In the genomic region with DNA sequence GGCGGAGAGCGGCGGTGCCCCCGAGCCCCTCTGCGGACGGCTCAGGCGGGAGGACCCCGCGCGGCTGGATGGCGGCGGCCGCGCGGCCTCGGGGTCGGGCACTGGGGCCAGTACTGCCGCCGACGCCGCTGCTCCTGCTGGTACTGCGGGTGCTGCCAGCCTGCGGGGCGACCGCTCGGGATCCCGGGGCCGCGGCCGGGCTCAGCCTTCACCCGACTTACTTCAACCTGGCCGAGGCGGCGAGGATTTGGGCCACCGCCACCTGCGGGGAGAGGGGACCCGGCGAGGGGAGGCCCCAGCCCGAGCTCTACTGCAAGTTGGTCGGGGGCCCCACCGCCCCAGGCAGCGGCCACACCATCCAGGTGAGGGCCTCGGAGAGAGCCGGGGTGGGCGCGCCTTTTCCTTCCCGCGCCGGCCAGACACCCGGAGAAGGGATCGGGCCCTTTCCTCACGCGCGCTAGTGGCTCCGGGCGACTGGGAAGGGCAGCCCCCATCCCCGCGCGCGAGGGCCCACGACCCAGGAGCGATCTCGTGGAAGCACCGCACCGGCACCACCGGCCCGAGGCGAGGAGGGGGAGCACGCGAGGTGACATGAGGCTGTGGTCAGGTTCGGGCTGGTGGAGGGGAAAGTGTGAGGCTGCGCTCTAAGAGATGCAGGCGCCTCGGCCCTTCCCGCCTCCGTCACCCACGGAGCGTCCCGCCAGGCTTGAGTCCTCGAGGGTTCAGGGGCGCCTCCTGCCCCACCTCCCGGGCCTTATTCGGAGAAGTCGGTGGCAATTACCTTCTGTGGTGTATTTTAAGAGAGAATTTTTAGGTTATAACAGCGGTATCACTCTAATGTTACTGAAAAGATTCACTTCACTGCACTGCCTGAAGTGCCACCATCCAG, we compare ENCODE assay signal across 8 cellular contexts. TPM values are rescaled to one million over a fixed set of nuclear protein-coding genes. Genes with fewer than 3 reads are reported as not detected.
DNase-seq lines count a peak whose midpoint lies in the region; ATAC-seq and TF ChIP-seq lines count a peak whose summit lies in the region.

No MANE protein-coding gene starts in this region.

- H3K4ac ChIP-seq in mesenchymal stem cell (ENCODE audit: low read depth in 1 of 2, low read length in 2 of 2), result no peak overlapping the region

- intact Hi-C loops in colonic mucosa (cut with DNase I) (no loop called here), tibial artery (cut with DNase I; ENCODE audit: low total_unique reads) (loop anchor here (10.0 kb wide), 1 partner anchor 65 kb away; no protein-coding TSS in a partner anchor)

- no peak for TF ChIP-seq CTCF in colonic mucosa (IDR thresholded peaks at IDR 0.05)
- TF ChIP-seq CTCF in tibial artery (IDR thresholded peaks at IDR 0.05), result no peak

- H3K36me3 ChIP-seq in NT2/D1 (ENCODE audit: insufficient read depth, insufficient read length, low read length) (no peaks in the 10 kb centered on the region), colonic mucosa (no peaks in the 10 kb centered on the region), mesenchymal stem cell (ENCODE audit: control insufficient read depth in 1 of 2, insufficient read depth in 2 of 2, low read depth in 1 of 2, low read length in 2 of 2) (no peaks in the 10 kb centered on the region), tibial artery (no peaks in the 10 kb centered on the region)

- H3K4me1 ChIP-seq in NT2/D1 (ENCODE audit: insufficient read depth, insufficient read length) (no peaks in the 10 kb centered on the region), colonic mucosa (peaks cover 8% of the 10 kb centered on the region), mesenchymal stem cell (ENCODE audit: control insufficient read depth, insufficient read depth, low read depth, low read length) (peaks cover 18% of the 10 kb centered on the region), tibial artery (peaks cover 0 to 21% (median 14%) of the 10 kb centered on the region in 4 donors)

- H3K9me3 ChIP-seq in NT2/D1 (ENCODE audit: insufficient read depth, low read length) (no peaks in the 10 kb centered on the region), colonic mucosa (no peaks in the 10 kb centered on the region), mesenchymal stem cell (ENCODE audit: control insufficient read depth, low read length) (no peaks in the 10 kb centered on the region), tibial artery (no peaks in the 10 kb centered on the region)

- H3K27ac ChIP-seq in colonic mucosa, result no peak overlapping the region
- no peak overlapping the region for H3K27ac ChIP-seq in mesenchymal stem cell (ENCODE audit: low read length, poor library complexity, severe bottlenecking)
- peak overlapping the region; percentile 27 to 57 for H3K27ac ChIP-seq in tibial artery

- WGBS in mesenchymal stem cell, result 3% methylated on average over 69 of the region's 85 CpGs

- no peak overlapping the region for H4K8ac ChIP-seq in mesenchymal stem cell (ENCODE audit: low read length)

- H3K79me1 ChIP-seq in mesenchymal stem cell (replicated peaks; ENCODE audit: low read length, poor library complexity, severe bottlenecking), result no peaks in the 10 kb centered on the region

- no peak overlapping the region for H2AK5ac ChIP-seq in mesenchymal stem cell (ENCODE audit: low read length, severe bottlenecking)

- no peak overlapping the region for H3K14ac ChIP-seq in mesenchymal stem cell (ENCODE audit: low read length in 2 of 2)

- no peak overlapping the region for H2BK5ac ChIP-seq in mesenchymal stem cell (ENCODE audit: low read depth, low read length, poor library complexity, severe bottlenecking)

- H3K27me3 ChIP-seq in NT2/D1 (ENCODE audit: insufficient read depth, insufficient read length) (peaks cover 41% of the 10 kb centered on the region), colonic mucosa (peaks cover 18% of the 10 kb centered on the region), mesenchymal stem cell (ENCODE audit: control insufficient read depth in 1 of 2, insufficient read depth in 1 of 2, low read length in 2 of 2) (peaks cover 3 to 5% of the 10 kb centered on the region in 2 experiments), tibial artery (peaks cover 0 to 9% of the 10 kb centered on the region in 2 donors)

- H2BK120ac ChIP-seq in mesenchymal stem cell (ENCODE audit: low read depth, low read length), result no peak overlapping the region

- peak overlapping the region in 1 of 2 experiments; percentile 98 for H3K23ac ChIP-seq in mesenchymal stem cell (ENCODE audit: low read length in 2 of 2)

- peak overlapping the region; percentile 98 for H3K4me2 ChIP-seq in mesenchymal stem cell (ENCODE audit: low read length, poor library complexity, severe bottlenecking)

- H3K9ac ChIP-seq in NT2/D1 (ENCODE audit: insufficient read length, low read depth) (peak overlapping the region; percentile 64), colonic mucosa (ENCODE audit: low read depth in 2 of 2, low read length in 2 of 2) (peak overlapping the region; percentile 26 to 73), mesenchymal stem cell (ENCODE audit: low read length) (peak overlapping the region; percentile 63)

- no peak overlapping the region for H2AFZ ChIP-seq in mesenchymal stem cell (ENCODE audit: low read depth, low read length)

- ATAC-seq in GM18511 (IDR thresholded peaks at IDR 0.05; ENCODE audit: unreplicated experiment) (peak; percentile 51), GM21723 (IDR thresholded peaks at IDR 0.05; ENCODE audit: unreplicated experiment) (no peak), HG03175 (IDR thresholded peaks at IDR 0.05; ENCODE audit: unreplicated experiment) (no peak)

- H2BK12ac ChIP-seq in mesenchymal stem cell (ENCODE audit: low read length in 2 of 2), result no peak overlapping the region

- H4K91ac ChIP-seq in mesenchymal stem cell (ENCODE audit: low read length), result no peak overlapping the region

- H2BK15ac ChIP-seq in mesenchymal stem cell (ENCODE audit: low read depth, poor library complexity, severe bottlenecking), result no peak overlapping the region

- no peak overlapping the region for H3K18ac ChIP-seq in mesenchymal stem cell (ENCODE audit: low read depth in 1 of 2, low read length in 2 of 2)

- H3K4me3 ChIP-seq in NT2/D1 (ENCODE audit: insufficient read length, low read depth) (peak overlapping the region; percentile 42), colonic mucosa (peak overlapping the region; percentile 57), mesenchymal stem cell (ENCODE audit: insufficient read depth in 1 of 2, low read depth in 1 of 2, low read length in 2 of 2) (peak overlapping the region; percentile 68 to 76), tibial artery (peak overlapping the region; percentile 55 to 58)

- DNase-seq in NT2/D1 (ENCODE audit: low read depth, low spot score) (no peak), colonic mucosa (peak; percentile 24), mesenchymal stem cell (no peak), tibial artery (peak in 1 of 2 donors; percentile 66), NCI-H187 (lab: John Stamatoyannopoulos, UW) (no peak)

RNA-seq across cellular contexts. Expression of a gene that starts 0.6 kb away (rescaled TPM):
- total RNA-seq in colonic mucosa, result 10 to 100 TPM; 31.9 to 41.3 TPM
- polyA plus RNA-seq in mesenchymal stem cell (2013, experiment 1 of 2), result 0.23 TPM
- 0.15 TPM for polyA plus RNA-seq in mesenchymal stem cell (2013, experiment 2 of 2)

RNA-seq across cellular contexts. Expression of a gene that starts 27.1 kb away (rescaled TPM):
- total RNA-seq in colonic mucosa, result 1 to 10 TPM; 1.0 to 1.1 TPM
- polyA plus RNA-seq in mesenchymal stem cell (2013, experiment 1 of 2), result 0.11 TPM
- 0.07 TPM for polyA plus RNA-seq in mesenchymal stem cell (2013, experiment 2 of 2)

Comparison
In these comparisons a context has a peak if more than half of its experiments do, and no peak if none do; other contexts are left out.
1. H3K27ac ChIP-seq: peak in tibial artery (2 of 2); none in colonic mucosa (single experiment) and mesenchymal stem cell (single experiment).
2. Peak in every context shown above with its lines, with median percentiles within 50 percentile points of each other: H3K4me3 ChIP-seq and H3K9ac ChIP-seq.